ENCODE assay signal across 8 cellular contexts in genomic region chr13:100088282-100088647, GRCh38. TPM values are rescaled to one million over a fixed set of nuclear protein-coding genes. Genes with fewer than 3 reads are reported as not detected.
DNase-seq lines count a peak whose midpoint lies in the region; ATAC-seq and TF ChIP-seq lines count a peak whose summit lies in the region.

No MANE protein-coding gene starts in this region.

- H2AFZ ChIP-seq in mammary epithelial cell (ENCODE audit: low read depth, low read length) (peak overlapping the region; percentile 94), mesenchymal stem cell (ENCODE audit: low read depth, low read length) (peak overlapping the region; percentile 96)

- peak overlapping the region in 1 of 2 experiments; percentile 67 for H3K4ac ChIP-seq in mesenchymal stem cell (ENCODE audit: low read depth in 1 of 2, low read length in 2 of 2)

- intact Hi-C loops in heart left ventricle (cut with DNase I), result loop anchor here in 1 of 10 donors (5.0 kb wide), 1 partner anchor 584 kb away; the partner anchor contains the start of gene TMTC4
- intact Hi-C loops in Right ventricle myocardium inferior (cut with DNase I), result no loop called here
- intact Hi-C loops in mammary epithelial cell (cut with micrococcal nuclease), result loop anchor here (5.0 kb wide), 1 partner anchor 431 kb away; no protein-coding TSS in a partner anchor
- intact Hi-C loops in uterus (cut with DNase I; ENCODE audit: low total_unique reads), result no loop called here

- H3K9me3 ChIP-seq in heart left ventricle, result no peaks in the 10 kb centered on the region
- H3K9me3 ChIP-seq in mammary epithelial cell (replicated peaks; ENCODE audit: insufficient read depth, low read length), result no peaks in the 10 kb centered on the region
- H3K9me3 ChIP-seq in mesenchymal stem cell (ENCODE audit: control insufficient read depth, low read length), result no peaks in the 10 kb centered on the region
- H3K9me3 ChIP-seq in uterus, result no peaks in the 10 kb centered on the region

- DNase-seq in heart left ventricle (no peak), Right ventricle myocardium inferior (ENCODE audit: missing footprints) (no peak), mammary epithelial cell (no peak), mesenchymal stem cell (no peak), uterus (no peak), globus pallidus (ENCODE audit: low spot score) (no peak), 8988T (no peak)

- no peaks in the 10 kb centered on the region for H3K36me3 ChIP-seq in heart left ventricle
- H3K36me3 ChIP-seq in mammary epithelial cell (ENCODE audit: insufficient read depth, low read length), result peaks cover 3% of the 10 kb centered on the region
- H3K36me3 ChIP-seq in mesenchymal stem cell (ENCODE audit: control insufficient read depth in 1 of 2, insufficient read depth in 2 of 2, low read depth in 1 of 2, low read length in 2 of 2), result peaks cover 7 to 14% of the 10 kb centered on the region in 2 experiments
- no peaks in the 10 kb centered on the region for H3K36me3 ChIP-seq in uterus

- ATAC-seq in heart left ventricle, result peak in 1 of 4 donors; percentile 4
- no peak for ATAC-seq in Right ventricle myocardium inferior
- no peak for ATAC-seq in HG02610 (IDR thresholded peaks at IDR 0.05; ENCODE audit: unreplicated experiment)

- peaks cover 60% of the 10 kb centered on the region for H3K79me2 ChIP-seq in mammary epithelial cell (ENCODE audit: insufficient read depth, low read length)

- in situ Hi-C loops in mammary epithelial cell (cut with MboI; ENCODE audit: low sequenced_read_pairs in 2 of 2), result no loop called here

- peak overlapping the region in 11 of 12 donors; percentile 68 to 84 (median 79) for H3K27ac ChIP-seq in heart left ventricle
- H3K27ac ChIP-seq in mammary epithelial cell (ENCODE audit: insufficient read depth, low read depth, low read length), result peak overlapping the region; percentile 50
- peak overlapping the region; percentile 62 for H3K27ac ChIP-seq in mesenchymal stem cell (ENCODE audit: low read length, poor library complexity, severe bottlenecking)
- H3K27ac ChIP-seq in uterus, result peak overlapping the region; percentile 51 to 54

- H2BK12ac ChIP-seq in mesenchymal stem cell (ENCODE audit: low read length in 2 of 2), result no peak overlapping the region

- peaks cover 0 to 32% (median 16%) of the 10 kb centered on the region in 12 donors for H3K4me1 ChIP-seq in heart left ventricle
- peaks cover 20% of the 10 kb centered on the region for H3K4me1 ChIP-seq in mammary epithelial cell (ENCODE audit: insufficient read depth, low read length)
- H3K4me1 ChIP-seq in mesenchymal stem cell (ENCODE audit: control insufficient read depth, insufficient read depth, low read depth, low read length), result peaks cover 5% of the 10 kb centered on the region
- H3K4me1 ChIP-seq in uterus, result no peaks in the 10 kb centered on the region

- no peak overlapping the region for H3K14ac ChIP-seq in mesenchymal stem cell (ENCODE audit: low read length in 2 of 2)

- no peak overlapping the region for H3K23ac ChIP-seq in mesenchymal stem cell (ENCODE audit: low read length in 2 of 2)

- H4K91ac ChIP-seq in mesenchymal stem cell (ENCODE audit: low read length), result no peak overlapping the region

- BruUV-seq in mammary epithelial cell (replicated peaks; lab: Mats Ljungman, UMichigan), result TSS peak; percentile 16

- H3K18ac ChIP-seq in mesenchymal stem cell (ENCODE audit: low read depth in 1 of 2, low read length in 2 of 2), result peak overlapping the region in 1 of 2 experiments; percentile 89

- no peak overlapping the region for H4K8ac ChIP-seq in mesenchymal stem cell (ENCODE audit: low read length)

- H2BK15ac ChIP-seq in mesenchymal stem cell (ENCODE audit: low read depth, poor library complexity, severe bottlenecking), result no peak overlapping the region

- H2BK5ac ChIP-seq in mesenchymal stem cell (ENCODE audit: low read depth, low read length, poor library complexity, severe bottlenecking), result no peak overlapping the region

- CTCF ChIA-PET in mammary epithelial cell (lab: Charles Lee; ENCODE audit: low non-redundant PET), result no interaction called here

- H3K9ac ChIP-seq in mammary epithelial cell (ENCODE audit: insufficient read depth, low read length) (peak overlapping the region; percentile 60), mesenchymal stem cell (ENCODE audit: low read length) (peak overlapping the region; percentile 96)

- WGBS in heart left ventricle, 4 donors, result 48 to 62% (median 49%) methylated on average over 12 of the region's 12 CpGs
- WGBS in mammary epithelial cell (ENCODE audit: low coverage, missing lambda C conversion rate), result 48% methylated on average over 12 of the region's 12 CpGs
- 45% methylated on average over 11 of the region's 12 CpGs for WGBS in mesenchymal stem cell

- no peak overlapping the region for H2BK120ac ChIP-seq in mesenchymal stem cell (ENCODE audit: low read depth, low read length)

- TF ChIP-seq POLR2A in heart left ventricle (IDR thresholded peaks at IDR 0.05) (no peak), uterus (IDR thresholded peaks at IDR 0.05) (no peak)

- H3K4me2 ChIP-seq in mammary epithelial cell (ENCODE audit: insufficient read depth, low read depth, low read length) (peak overlapping the region; percentile 89), mesenchymal stem cell (ENCODE audit: low read length, poor library complexity, severe bottlenecking) (peak overlapping the region; percentile 76)

- TF ChIP-seq CTCF in heart left ventricle (IDR thresholded peaks at IDR 0.05), result no peak
- no peak for TF ChIP-seq CTCF in mammary epithelial cell (conservative IDR thresholded peaks at IDR 0.05 in 1 of 2, IDR thresholded peaks at IDR 0.05 in 1 of 2; ENCODE audit: extremely low read depth in 1 of 2, insufficient read depth in 1 of 2, low read depth in 1 of 2, low read length in 2 of 2)
- TF ChIP-seq CTCF in uterus (IDR thresholded peaks at IDR 0.05), result no peak

- peak overlapping the region; percentile 74 to 97 (median 90) for H3K4me3 ChIP-seq in heart left ventricle
- H3K4me3 ChIP-seq in mammary epithelial cell (replicated peaks in 1 of 3; ENCODE audit: insufficient read depth in 1 of 3, low read depth in 2 of 3, low read length in 3 of 3), result peak overlapping the region; percentile 65 to 94 (median 84)
- H3K4me3 ChIP-seq in mesenchymal stem cell (ENCODE audit: insufficient read depth in 1 of 2, low read depth in 1 of 2, low read length in 2 of 2), result peak overlapping the region; percentile 88 to 92
- peak overlapping the region; percentile 52 to 83 for H3K4me3 ChIP-seq in uterus

- peaks cover 9% of the 10 kb centered on the region for H3K79me1 ChIP-seq in mesenchymal stem cell (replicated peaks; ENCODE audit: low read length, poor library complexity, severe bottlenecking)

- no peaks in the 10 kb centered on the region for H4K20me1 ChIP-seq in mammary epithelial cell (ENCODE audit: insufficient read depth, low read length)

- no peak overlapping the region for H2AK5ac ChIP-seq in mesenchymal stem cell (ENCODE audit: low read length, severe bottlenecking)

- dilution Hi-C loops in mammary epithelial cell (cut with HindIII; ENCODE audit: low sequenced_read_pairs), result no loop called here

- H3K27me3 ChIP-seq in heart left ventricle (no peaks in the 10 kb centered on the region), mammary epithelial cell (ENCODE audit: insufficient read depth, low read length) (no peaks in the 10 kb centered on the region), mesenchymal stem cell (ENCODE audit: control insufficient read depth in 1 of 2, insufficient read depth in 1 of 2, low read length in 2 of 2) (no peaks in the 10 kb centered on the region), uterus (no peaks in the 10 kb centered on the region)

RNA-seq across cellular contexts. Expression of gene PCCA, which starts 0.6 kb away (rescaled TPM):
- total RNA-seq in heart left ventricle (10 to 100 TPM; 30.7 to 67.0 (median 44.6) TPM), Right ventricle myocardium inferior (64.0 TPM), mammary epithelial cell (10 to 100 TPM; 16.9 to 31.5 TPM), uterus (100 to 1,000 TPM in 1 of 4 donors, 10 to 100 TPM in 3; 24.8 to 122 (median 53.0) TPM)
- polyA plus RNA-seq in heart left ventricle (10 to 100 TPM; 25.6 to 31.7 TPM), mammary epithelial cell (4.9 TPM)
- polyA minus RNA-seq in mammary epithelial cell, result 10.7 TPM
- polyA plus RNA-seq in mesenchymal stem cell (2013, experiment 1 of 2), result 16.8 TPM
- polyA plus RNA-seq in mesenchymal stem cell (2013, experiment 2 of 2), result 15.4 TPM
